10 cellular contexts compared by ENCODE assay signal in the genomic region with DNA sequence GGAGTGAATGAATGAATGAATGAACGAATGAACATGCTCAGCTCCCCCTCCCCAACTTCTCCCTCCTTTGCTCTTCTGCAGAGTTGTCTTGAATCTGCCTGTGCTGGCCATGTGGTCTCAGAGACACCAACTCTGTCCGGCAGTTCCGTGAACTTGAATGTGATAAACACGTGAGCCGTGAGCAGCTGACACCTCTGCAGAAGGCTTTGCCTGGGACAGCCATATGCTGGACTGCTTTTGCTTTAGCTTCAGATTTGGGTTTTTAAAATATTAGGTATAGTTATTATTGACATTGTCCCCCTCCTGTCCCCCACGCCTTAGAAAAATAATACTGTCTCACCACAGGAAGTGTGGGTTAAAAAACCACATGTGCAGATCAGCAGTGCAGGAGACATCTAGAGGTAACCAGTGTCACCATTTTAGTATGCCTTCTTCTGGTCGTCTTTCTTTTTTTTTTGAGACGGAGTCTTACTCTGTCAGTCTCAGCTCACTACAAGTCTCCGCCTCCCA.
DNase-seq lines count a peak whose midpoint lies in the region; ATAC-seq and TF ChIP-seq lines count a peak whose summit lies in the region.
"Had no signal": no experiment of that assay in that cellular context is flagged by ENCODE, and none has a peak within 500 bp of the region (broad histone marks: within the 10 kb centered on the region; RNA-seq: fewer than 3 reads in every experiment).

No MANE protein-coding gene starts in this region.

- H3K4me3 ChIP-seq in left ventricle myocardium inferior, result no peak overlapping the region
- H3K4me3 ChIP-seq in Peyer's patch, result no peak overlapping the region

- H3K36me3 Mint-ChIP-seq in activated naive CD8-positive, alpha-beta T cell, result peaks cover 7% of the 10 kb centered on the region
- peaks cover 61% of the 10 kb centered on the region for H3K36me3 Mint-ChIP-seq in stimulated activated naive CD8-positive, alpha-beta T cell treated with anti-CD3 and anti-CD28 coated beads, Interleukin-15, Interleukin-2, amounts not matched to agents 100 ng/mL and 50 ng/mL, for 24 hours (ENCODE audit: low read depth)

- H3K9me3 Mint-ChIP-seq in activated naive CD8-positive, alpha-beta T cell (ENCODE audit: low read depth), result no peaks in the 10 kb centered on the region
- H3K9me3 Mint-ChIP-seq in stimulated activated naive CD8-positive, alpha-beta T cell treated with anti-CD3 and anti-CD28 coated beads, Interleukin-15, Interleukin-2, amounts not matched to agents 100 ng/mL and 50 ng/mL, for 24 hours, result no peaks in the 10 kb centered on the region

- H3K4me1 ChIP-seq in left ventricle myocardium inferior (peaks cover 38% of the 10 kb centered on the region), Peyer's patch (peaks cover 0 to 5% (median 5%) of the 10 kb centered on the region in 4 donors)

- H3K27me3 ChIP-seq in left ventricle myocardium inferior (ENCODE audit: low read depth), result no peaks in the 10 kb centered on the region
- no peaks in the 10 kb centered on the region for H3K27me3 ChIP-seq in Peyer's patch

- H3K9me3 ChIP-seq in left ventricle myocardium inferior (replicated peaks), result no peaks in the 10 kb centered on the region
- no peaks in the 10 kb centered on the region for H3K9me3 ChIP-seq in Peyer's patch

- H3K27ac Mint-ChIP-seq in activated naive CD8-positive, alpha-beta T cell, result peak overlapping the region; percentile 69
- H3K27ac Mint-ChIP-seq in stimulated activated naive CD8-positive, alpha-beta T cell treated with anti-CD3 and anti-CD28 coated beads, Interleukin-15, Interleukin-2, amounts not matched to agents 100 ng/mL and 50 ng/mL, for 24 hours, result peak overlapping the region; percentile 47

- H3K27ac ChIP-seq in left ventricle myocardium inferior (replicated peaks) (no peak overlapping the region), Peyer's patch (peak overlapping the region in 2 of 4 donors; percentile 10 to 59)

- intact Hi-C loops in Right ventricle myocardium superior (cut with DNase I) (loop anchor here (10.0 kb wide), 1 partner anchor 158 kb away; no protein-coding TSS in a partner anchor), left ventricle myocardium inferior (cut with micrococcal nuclease) (no loop called here)

- H3K4me3 Mint-ChIP-seq in activated naive CD8-positive, alpha-beta T cell, result no peak overlapping the region
- no peak overlapping the region for H3K4me3 Mint-ChIP-seq in stimulated activated naive CD8-positive, alpha-beta T cell treated with anti-CD3 and anti-CD28 coated beads, Interleukin-15, Interleukin-2, amounts not matched to agents 100 ng/mL and 50 ng/mL, for 24 hours

- H3K4me1 Mint-ChIP-seq in activated naive CD8-positive, alpha-beta T cell (ENCODE audit: low read depth), result peaks cover 21% of the 10 kb centered on the region
- H3K4me1 Mint-ChIP-seq in stimulated activated naive CD8-positive, alpha-beta T cell treated with anti-CD3 and anti-CD28 coated beads, Interleukin-15, Interleukin-2, amounts not matched to agents 100 ng/mL and 50 ng/mL, for 24 hours (ENCODE audit: low read depth), result peaks cover 24% of the 10 kb centered on the region

- ATAC-seq in Right ventricle myocardium superior (ENCODE audit: poor library complexity) (peak; percentile 40), HG03045 (IDR thresholded peaks at IDR 0.05; ENCODE audit: unreplicated experiment) (no peak), GM21528 (IDR thresholded peaks at IDR 0.05; ENCODE audit: low FRiP score, unreplicated experiment) (no peak), HG03095 (IDR thresholded peaks at IDR 0.05; ENCODE audit: unreplicated experiment) (no peak)

- no peak for TF ChIP-seq POLR2A in Peyer's patch (IDR thresholded peaks at IDR 0.05)

- no peak for TF ChIP-seq CTCF in left ventricle myocardium inferior (IDR thresholded peaks at IDR 0.05; ENCODE audit: borderline replicate concordance)
- peak in 1 of 6 experiments; percentile 6 for TF ChIP-seq CTCF in Peyer's patch (IDR thresholded peaks at IDR 0.05)

- H3K27me3 Mint-ChIP-seq in activated naive CD8-positive, alpha-beta T cell, result no peaks in the 10 kb centered on the region
- H3K27me3 Mint-ChIP-seq in stimulated activated naive CD8-positive, alpha-beta T cell treated with anti-CD3 and anti-CD28 coated beads, Interleukin-15, Interleukin-2, amounts not matched to agents 100 ng/mL and 50 ng/mL, for 24 hours, result no peaks in the 10 kb centered on the region

- H3K36me3 ChIP-seq in left ventricle myocardium inferior, result peaks cover 38% of the 10 kb centered on the region
- peaks cover 0 to 29% (median 0%) of the 10 kb centered on the region in 3 donors for H3K36me3 ChIP-seq in Peyer's patch

- DNase-seq in Right ventricle myocardium superior (no peak), left ventricle myocardium inferior (no peak), Peyer's patch (peak in 2 of 3 donors; percentile 27 to 61)
- DNase-seq: H7, NCI-H226 had no signal

Comparison
In these comparisons a context has a peak if more than half of its experiments do, and no peak if none do; other contexts are left out.
1. DNase-seq: peak in Peyer's patch (2 of 3); none in Right ventricle myocardium superior (single experiment) and left ventricle myocardium inferior (single experiment).